ENCODE assay signal across 1 cellular context in genomic region chr7:2709553-2710165, GRCh38.
A peak's percentile ranks its signal among the peaks of the same experiment; 100 is the strongest.
TF ChIP-seq lines count a peak whose summit lies in the region.

No MANE protein-coding gene starts in this region.

TF ChIP-seq in HepG2, 621 proteins besides CTCF, POLR2A, EP300 and RAD21 (continued from another document and continues in another):
- TF ChIP-seq POGK (CRISPR knock-in tag; conservative IDR thresholded peaks at IDR 0.05): peak; percentile 57; the same call in 1 of the 2 replicates
- TF ChIP-seq NFE2 (CRISPR knock-in tag; IDR thresholded peaks at IDR 0.05): no peak
- TF ChIP-seq FOXA3 (CRISPR knock-in tag; IDR thresholded peaks at IDR 0.05): peak; percentile 38; the same call in 1 of the 2 replicates
- TF ChIP-seq HMG20A (CRISPR knock-in tag; IDR thresholded peaks at IDR 0.05; ENCODE audit: borderline replicate concordance): no peak
- no peak for TF ChIP-seq ZSCAN22 (CRISPR knock-in tag; IDR thresholded peaks at IDR 0.05)
- 0 out of 2 replicates have a peak, but pooled peaks have one; percentile 4 for TF ChIP-seq ETV5 (CRISPR knock-in tag; IDR thresholded peaks at IDR 0.05; ENCODE audit: borderline replicate concordance)
- peak; percentile 61; the same call in 1 of the 2 replicates for TF ChIP-seq HDAC1 (CRISPR knock-in tag; IDR thresholded peaks at IDR 0.05)
- no peak for TF ChIP-seq HMGXB3 (CRISPR knock-in tag; IDR thresholded peaks at IDR 0.05; ENCODE audit: borderline replicate concordance)
- TF ChIP-seq KLF11 (CRISPR knock-in tag; IDR thresholded peaks at IDR 0.05): 0 out of 2 replicates have a peak, but pooled peaks have one; percentile 44
- peak; percentile 68; the same call in 1 of the 2 replicates for TF ChIP-seq ZNF331 (CRISPR knock-in tag; IDR thresholded peaks at IDR 0.05)
- peak; percentile 92 for TF ChIP-seq STAG1 (CRISPR knock-in tag; IDR thresholded peaks at IDR 0.05)
- TF ChIP-seq ZNF580 (CRISPR knock-in tag; IDR thresholded peaks at IDR 0.05; ENCODE audit: borderline replicate concordance, low read depth): peak; percentile 73; the same call in 1 of the 2 replicates
- TF ChIP-seq TOPORS (CRISPR knock-in tag; IDR thresholded peaks at IDR 0.05): peak; percentile 21; the same call in 1 of the 2 replicates
- TF ChIP-seq MAX (IDR thresholded peaks at IDR 0.05): peak; percentile 70
- TF ChIP-seq KDM5A (IDR thresholded peaks at IDR 0.05; ENCODE audit: borderline replicate concordance, low read length): no peak
- no peak for TF ChIP-seq LRRFIP1 (CRISPR knock-in tag; conservative IDR thresholded peaks at IDR 0.05)
- no peak for TF ChIP-seq STAT6 (CRISPR knock-in tag; IDR thresholded peaks at IDR 0.05; ENCODE audit: borderline replicate concordance)
- peak; percentile 60 for TF ChIP-seq JARID2 (CRISPR knock-in tag; IDR thresholded peaks at IDR 0.05; ENCODE audit: insufficient replicate concordance)
- peak; percentile 49; the same call in 1 of the 2 replicates for TF ChIP-seq KMT2A (CRISPR knock-in tag; IDR thresholded peaks at IDR 0.05)
- TF ChIP-seq HOMEZ (CRISPR knock-in tag; IDR thresholded peaks at IDR 0.05; ENCODE audit: low read depth): no peak
- 0 out of 2 replicates have a peak, but pooled peaks have one; percentile 71 for TF ChIP-seq ERF (CRISPR knock-in tag; IDR thresholded peaks at IDR 0.05)
- TF ChIP-seq ZNF605 (CRISPR knock-in tag; IDR thresholded peaks at IDR 0.05): peak; percentile 36; the same call in 1 of the 2 replicates
- peak; percentile 29; the same call in 1 of the 2 replicates for TF ChIP-seq USF2 (IDR thresholded peaks at IDR 0.05; ENCODE audit: low read depth, low read length)
- peak; percentile 80; the same call in 1 of the 2 replicates for TF ChIP-seq USF2 (CRISPR knock-in tag; IDR thresholded peaks at IDR 0.05; ENCODE audit: borderline replicate concordance)
- peak; percentile 83 for TF ChIP-seq BHLHE40 (IDR thresholded peaks at IDR 0.05; ENCODE audit: low read length)
- TF ChIP-seq ZNF501 (CRISPR knock-in tag; IDR thresholded peaks at IDR 0.05): peak; percentile 61; the same call in 1 of the 2 replicates
- 0 out of 2 replicates have a peak, but pooled peaks have one; percentile 29 for TF ChIP-seq YEATS2 (CRISPR knock-in tag; IDR thresholded peaks at IDR 0.05; ENCODE audit: borderline replicate concordance)
- TF ChIP-seq CREM (IDR thresholded peaks at IDR 0.05): no peak
- no peak for TF ChIP-seq CREM (CRISPR knock-in tag; IDR thresholded peaks at IDR 0.05)
- 0 out of 2 replicates have a peak, but pooled peaks have one; percentile 63 for TF ChIP-seq ZBTB26 (CRISPR knock-in tag; IDR thresholded peaks at IDR 0.05; ENCODE audit: borderline replicate concordance)
- no peak for TF ChIP-seq ZNF33B (CRISPR knock-in tag; IDR thresholded peaks at IDR 0.05)
- TF ChIP-seq ZNF354B (CRISPR knock-in tag; IDR thresholded peaks at IDR 0.05): no peak
- no peak for TF ChIP-seq HOXA9 (CRISPR knock-in tag; IDR thresholded peaks at IDR 0.05; ENCODE audit: borderline replicate concordance)
- TF ChIP-seq IRX3 (CRISPR knock-in tag; IDR thresholded peaks at IDR 0.05; ENCODE audit: borderline replicate concordance, low read depth): no peak
- TF ChIP-seq BORCS8-MEF2B (CRISPR knock-in tag; IDR thresholded peaks at IDR 0.05): peak; percentile 40; the same call in 1 of the 2 replicates
- TF ChIP-seq MYC (CRISPR knock-in tag; IDR thresholded peaks at IDR 0.05; ENCODE audit: borderline replicate concordance): no peak; the same call in 1 of the 2 replicates
- 0 out of 2 replicates have a peak, but pooled peaks have one; percentile 68 for TF ChIP-seq MXD4 (CRISPR knock-in tag; IDR thresholded peaks at IDR 0.05)
- no peak for TF ChIP-seq NPAS2 (CRISPR knock-in tag; IDR thresholded peaks at IDR 0.05; ENCODE audit: borderline replicate concordance)
- TF ChIP-seq ATF1 (CRISPR knock-in tag; IDR thresholded peaks at IDR 0.05): no peak
- TF ChIP-seq SNRNP70 (IDR thresholded peaks at IDR 0.05; ENCODE audit: low read depth, low read length): no peak
- peak; percentile 45; the same call in 1 of the 2 replicates for TF ChIP-seq SMC3 (IDR thresholded peaks at IDR 0.05; ENCODE audit: low read length)
- TF ChIP-seq ZNF12 (CRISPR knock-in tag; IDR thresholded peaks at IDR 0.05): peak; percentile 43; the same call in 1 of the 2 replicates
- no peak for TF ChIP-seq ZBTB44 (CRISPR knock-in tag; IDR thresholded peaks at IDR 0.05)
- TF ChIP-seq ZNF792 (CRISPR knock-in tag; IDR thresholded peaks at IDR 0.05): 0 out of 2 replicates have a peak, but pooled peaks have one; percentile 44
